8 cellular contexts compared by ENCODE assay signal in the genomic region with DNA sequence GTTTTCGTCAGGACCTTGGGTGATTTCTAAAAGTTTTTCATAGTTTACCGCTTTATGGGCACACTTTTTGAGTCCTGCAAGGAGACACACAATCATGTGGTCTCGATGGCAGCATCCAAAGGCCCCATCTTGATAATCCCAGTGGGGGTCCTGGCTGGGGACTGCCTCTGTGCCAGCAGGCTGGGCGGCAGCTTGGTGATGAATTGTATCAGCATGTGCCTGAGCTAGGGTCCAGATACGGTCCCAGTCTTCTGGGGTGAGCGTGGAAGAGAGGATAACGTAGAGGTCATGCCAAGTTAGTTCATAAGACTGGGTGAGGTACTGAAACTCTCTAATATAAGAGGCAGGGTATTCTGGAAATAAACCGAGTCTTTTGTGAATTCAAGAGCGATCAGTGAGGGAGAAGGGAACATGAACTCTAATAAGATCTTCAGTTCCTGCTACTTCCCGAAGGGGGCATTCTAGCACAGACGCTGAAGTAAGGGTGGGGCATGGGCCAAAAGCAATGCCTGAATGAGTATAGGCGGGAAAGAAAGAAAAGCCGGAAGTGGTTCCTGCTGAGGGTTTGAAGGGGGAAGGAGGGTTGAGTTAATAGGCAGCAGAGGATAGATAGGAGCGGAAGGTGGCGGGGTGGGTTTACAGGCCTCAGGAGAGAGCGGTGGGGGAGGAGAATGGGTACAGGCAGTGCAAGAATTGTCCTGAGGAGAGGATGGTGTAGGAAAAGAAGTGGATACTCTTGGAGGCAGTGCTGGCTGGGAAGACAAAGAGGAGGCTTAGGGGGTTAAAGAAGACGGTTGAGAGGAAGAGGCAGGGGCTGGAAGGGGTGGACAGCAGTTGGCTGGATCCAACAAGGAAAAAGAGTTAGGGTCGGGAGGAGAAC. TPM values are rescaled to one million over a fixed set of nuclear protein-coding genes. Genes with fewer than 3 reads are reported as not detected.
DNase-seq lines count a peak whose midpoint lies in the region; ATAC-seq and TF ChIP-seq lines count a peak whose summit lies in the region.

No MANE protein-coding gene starts in this region.

- H3K4me1 Mint-ChIP-seq in CD4-positive, alpha-beta T cell (ENCODE audit: low read depth), result peaks cover 22% of the 10 kb centered on the region
- peaks cover 14% of the 10 kb centered on the region for H3K4me1 Mint-ChIP-seq in T-helper 1 cell treated with Interleukin-12 subunit alpha and Interleukin-12 subunit beta and Interleukin-4 antibody, amounts not matched to agents 30 μg/mL and 1 μg/mL, for 36 hours (ENCODE audit: low read depth)

- no peaks in the 10 kb centered on the region for H3K27me3 Mint-ChIP-seq in CD4-positive, alpha-beta T cell
- H3K27me3 Mint-ChIP-seq in T-helper 1 cell treated with Interleukin-12 subunit alpha and Interleukin-12 subunit beta and Interleukin-4 antibody, amounts not matched to agents 30 μg/mL and 1 μg/mL, for 36 hours (ENCODE audit: low read depth), result no peaks in the 10 kb centered on the region

- peak overlapping the region; percentile 72 for H3K4me3 Mint-ChIP-seq in CD4-positive, alpha-beta T cell
- H3K4me3 Mint-ChIP-seq in T-helper 1 cell treated with Interleukin-12 subunit alpha and Interleukin-12 subunit beta and Interleukin-4 antibody, amounts not matched to agents 30 μg/mL and 1 μg/mL, for 36 hours, result peak overlapping the region; percentile 71

- WGBS in right cardiac atrium, result 17% methylated on average over 18 of the region's 18 CpGs
- WGBS in aorta, 2 donors, result 17% methylated on average over 18 of the region's 18 CpGs

- DNase-seq in CD4-positive, alpha-beta T cell, result peak; percentile 33 to 67 (median 48)
- peak; percentile 96 for DNase-seq in NCI-H1694 (lab: John Stamatoyannopoulos, UW)
- peak in 47 of 56 donors; percentile 10 to 85 (median 44) for DNase-seq in amygdala (lab: John Stamatoyannopoulos, UW)
- peak; percentile 68 to 78 (median 73) for DNase-seq in right cardiac atrium
- peak in 1 of 2 donors; percentile 62 for DNase-seq in aorta

- H3K4me1 ChIP-seq in right cardiac atrium (ENCODE audit: control insufficient read depth, insufficient read depth, low read length) (no peaks in the 10 kb centered on the region), rectal smooth muscle tissue (ENCODE audit: control insufficient read depth, insufficient read depth, low read length) (peaks cover 2% of the 10 kb centered on the region), aorta (ENCODE audit: control insufficient read depth in 1 of 2, insufficient read depth in 2 of 2, low read length in 2 of 2) (no peaks in the 10 kb centered on the region)

- TF ChIP-seq CTCF in CD4-positive, alpha-beta T cell (IDR thresholded peaks at IDR 0.05), result peak; percentile 71

- H3K9me3 Mint-ChIP-seq in CD4-positive, alpha-beta T cell, result no peaks in the 10 kb centered on the region
- H3K9me3 Mint-ChIP-seq in T-helper 1 cell treated with Interleukin-12 subunit alpha and Interleukin-12 subunit beta and Interleukin-4 antibody, amounts not matched to agents 30 μg/mL and 1 μg/mL, for 36 hours, result no peaks in the 10 kb centered on the region

- H3K36me3 ChIP-seq in rectal smooth muscle tissue (ENCODE audit: control insufficient read depth, insufficient read depth, low read length) (peaks cover 3% of the 10 kb centered on the region), aorta (ENCODE audit: control insufficient read depth in 1 of 2, insufficient read depth in 2 of 2, low read length in 1 of 2) (no peaks in the 10 kb centered on the region)

- no peak overlapping the region for H3K27ac ChIP-seq in CD4-positive, alpha-beta T cell (ENCODE audit: low read depth, low read length)
- no peak overlapping the region for H3K27ac ChIP-seq in right cardiac atrium (ENCODE audit: low read length)
- H3K27ac ChIP-seq in rectal smooth muscle tissue (ENCODE audit: low read depth, low read length), result no peak overlapping the region
- H3K27ac ChIP-seq in aorta (ENCODE audit: low read depth in 1 of 2, low read length in 2 of 2), result no peak overlapping the region

- no peaks in the 10 kb centered on the region for H3K27me3 ChIP-seq in CD4-positive, alpha-beta T cell (ENCODE audit: control insufficient read depth, insufficient read depth, low read length)
- no peaks in the 10 kb centered on the region for H3K27me3 ChIP-seq in right cardiac atrium (ENCODE audit: control insufficient read depth, insufficient read depth)
- H3K27me3 ChIP-seq in rectal smooth muscle tissue (ENCODE audit: control insufficient read depth, insufficient read depth, low read length), result no peaks in the 10 kb centered on the region
- no peaks in the 10 kb centered on the region for H3K27me3 ChIP-seq in aorta (ENCODE audit: control insufficient read depth in 1 of 2, insufficient read depth in 2 of 2, low read length in 1 of 2)

- H3K9ac ChIP-seq in rectal smooth muscle tissue (ENCODE audit: low read length), result no peak overlapping the region

- intact Hi-C loops in CD4-positive, alpha-beta T cell (cut with DNase I, micrococcal nuclease), result loop anchor here (1.0 to 5.0 kb wide), 3 partner anchors 49 to 724 kb away; no protein-coding TSS in a partner anchor
- intact Hi-C loops in right cardiac atrium (cut with DNase I), result no loop called here
- intact Hi-C loops in aorta (cut with DNase I), result loop anchor here in 1 of 2 donors (2.0 kb wide), 1 partner anchor 49 kb away; no protein-coding TSS in a partner anchor

- no peaks in the 10 kb centered on the region for H3K9me3 ChIP-seq in CD4-positive, alpha-beta T cell (ENCODE audit: control insufficient read depth, low read length)
- no peaks in the 10 kb centered on the region for H3K9me3 ChIP-seq in right cardiac atrium (ENCODE audit: control insufficient read depth, low read length)
- H3K9me3 ChIP-seq in aorta (ENCODE audit: control insufficient read depth, low read length), result no peaks in the 10 kb centered on the region

- POLR2A ChIA-PET in CD4-positive, alpha-beta T cell (lab: Charles Lee), result no interaction called here

- CTCF ChIA-PET in CD4-positive, alpha-beta T cell (lab: Charles Lee), result no interaction called here

- H3K4me3 ChIP-seq in right cardiac atrium (ENCODE audit: low read length) (no peak overlapping the region), rectal smooth muscle tissue (ENCODE audit: low read length) (peak overlapping the region; percentile 16), aorta (ENCODE audit: low read length in 2 of 2) (no peak overlapping the region)

- peak overlapping the region; percentile 73 for H3K27ac Mint-ChIP-seq in CD4-positive, alpha-beta T cell
- H3K27ac Mint-ChIP-seq in T-helper 1 cell treated with Interleukin-12 subunit alpha and Interleukin-12 subunit beta and Interleukin-4 antibody, amounts not matched to agents 30 μg/mL and 1 μg/mL, for 36 hours, result peak overlapping the region; percentile 82

- ATAC-seq in CD4-positive, alpha-beta T cell (ENCODE audit: poor library complexity), result peak; percentile 77
- ATAC-seq in GM21825 (IDR thresholded peaks at IDR 0.05; ENCODE audit: unreplicated experiment) (peak; percentile 80), right cardiac atrium (peak; percentile 89 to 93), aorta (ENCODE audit: low FRiP score) (peak; percentile 85)

- H3K36me3 Mint-ChIP-seq in CD4-positive, alpha-beta T cell (ENCODE audit: low read depth), result no peaks in the 10 kb centered on the region
- no peaks in the 10 kb centered on the region for H3K36me3 Mint-ChIP-seq in T-helper 1 cell treated with Interleukin-12 subunit alpha and Interleukin-12 subunit beta and Interleukin-4 antibody, amounts not matched to agents 30 μg/mL and 1 μg/mL, for 36 hours (ENCODE audit: low read depth)

RNA-seq across cellular contexts. Expression of a gene that starts 1.6 kb away (rescaled TPM):
- 1 to 10 TPM; 1.1 to 1.4 TPM for total RNA-seq in CD4-positive, alpha-beta T cell
- total RNA-seq in right cardiac atrium, result not detected
- polyA plus RNA-seq in right cardiac atrium, result 0.07 TPM
- not detected for total RNA-seq in aorta
- polyA plus RNA-seq in aorta, result not detected

RNA-seq across cellular contexts. Expression of a gene that starts 30.7 kb away (rescaled TPM):
- total RNA-seq in CD4-positive, alpha-beta T cell, result 10 to 100 TPM; 15.3 to 15.8 TPM
- total RNA-seq in right cardiac atrium, result 10 to 100 TPM; 48.0 to 52.2 (median 50.7) TPM
- polyA plus RNA-seq in right cardiac atrium, result 45.4 TPM
- 10 to 100 TPM; 29.7 to 34.4 TPM for total RNA-seq in aorta
- 10 to 100 TPM; 16.3 to 24.0 TPM for polyA plus RNA-seq in aorta

RNA-seq across cellular contexts. Expression of a gene that starts 44.5 kb away (rescaled TPM):
- total RNA-seq in CD4-positive, alpha-beta T cell, result 10 to 100 TPM; 11.3 to 12.9 TPM
- total RNA-seq in right cardiac atrium, result 1 to 10 TPM; 4.3 to 7.7 (median 5.3) TPM
- 3.7 TPM for polyA plus RNA-seq in right cardiac atrium
- 10 to 100 TPM; 13.3 to 13.9 TPM for total RNA-seq in aorta
- polyA plus RNA-seq in aorta, result 1 to 10 TPM; 2.5 to 3.4 TPM

RNA-seq across cellular contexts. Expression of a gene that starts 50.6 kb away (rescaled TPM):
- 10 to 100 TPM; 10.3 TPM for total RNA-seq in CD4-positive, alpha-beta T cell
- total RNA-seq in right cardiac atrium, result 1 to 10 TPM; 4.5 to 9.0 (median 7.8) TPM
- polyA plus RNA-seq in right cardiac atrium, result 3.7 TPM
- 10 to 100 TPM; 13.5 to 22.7 TPM for total RNA-seq in aorta
- polyA plus RNA-seq in aorta, result 10 to 100 TPM in 1 of 2 donors, 1 to 10 TPM in 1; 3.8 to 11.2 TPM

Comparison
In these comparisons a context has a peak if more than half of its experiments do, and no peak if none do; other contexts are left out.
1. intact Hi-C loops: an anchor here in CD4-positive, alpha-beta T cell (1.0 to 5.0 kb wide); none called in right cardiac atrium.